In genomic region chr13:32587014-32587773, GRCh38 we compare ENCODE assay signal across 8 cellular contexts. TPM values are rescaled to one million over a fixed set of nuclear protein-coding genes. Genes with fewer than 3 reads are reported as not detected.
DNase-seq lines count a peak whose midpoint lies in the region; ATAC-seq, FAIRE-seq and TF ChIP-seq lines count a peak whose summit lies in the region.

No MANE protein-coding gene starts in this region.

- peaks cover 36% of the 10 kb centered on the region for H3K4me1 Mint-ChIP-seq in endothelial cell (ENCODE audit: unreplicated experiment)
- H3K4me1 Mint-ChIP-seq in mesothelial cell of epicardium: peaks cover 35% of the 10 kb centered on the region

- H3K36me3 ChIP-seq in A673 (ENCODE audit: insufficient read depth, low read length, poor library complexity, severe bottlenecking): no peaks in the 10 kb centered on the region

- peak; percentile 40 for ATAC-seq in HG03045 (IDR thresholded peaks at IDR 0.05; ENCODE audit: unreplicated experiment)

- H3K36me3 Mint-ChIP-seq in endothelial cell (ENCODE audit: low read depth, unreplicated experiment): peaks cover 8% of the 10 kb centered on the region
- no peaks in the 10 kb centered on the region for H3K36me3 Mint-ChIP-seq in mesothelial cell of epicardium

- DNase-seq in A673 (ENCODE audit: low spot score) (peak; percentile 74), GM18507 (ENCODE audit: extremely low spot score, insufficient read length, low read depth) (peak; percentile 18), NCI-H69 (lab: John Stamatoyannopoulos, UW) (peak; percentile 81), endothelial cell (ENCODE audit: low spot score) (peak; percentile 63), mesothelial cell of epicardium (ENCODE audit: low spot score in 2 of 2, unreplicated experiment in 2 of 2) (peak; percentile 55 to 64)
- DNase-seq in activated CD8-positive, alpha-beta memory T cell treated with anti-CD3 and anti-CD28 coated beads, Interleukin-2, amount 50 U/mL, for 1 hour (ENCODE audit: extremely low read depth): peak; percentile 7
- peak; percentile 10 to 36 for DNase-seq in stimulated activated CD8-positive, alpha-beta memory T cell treated with anti-CD3 and anti-CD28 coated beads, Interleukin-2, amount 100 ng/mL, for 1 hour (ENCODE audit: low read depth in 2 of 2)

- peak overlapping the region; percentile 99 for H3K4me3 Mint-ChIP-seq in endothelial cell (ENCODE audit: unreplicated experiment)
- peak overlapping the region; percentile 92 for H3K4me3 Mint-ChIP-seq in mesothelial cell of epicardium

- POLR2A ChIA-PET in A673 (lab: Charles Lee; ENCODE audit: low non-redundant PET): interaction anchor here (0.7 kb wide), 1 partner anchor 19 kb away, joined by 3 read pairs; no protein-coding TSS in a partner anchor

- CTCF ChIA-PET in A673 (lab: Charles Lee): interaction anchor here (0.7 to 1.1 kb wide), 2 partner anchors 52 to 82 kb away, joined by 5 to 8 read pairs; no protein-coding TSS in a partner anchor

- no peak for TF ChIP-seq CTCF in A673 (conservative IDR thresholded peaks at IDR 0.05; ENCODE audit: low read depth, low read length)
- no peak for TF ChIP-seq CTCF in endothelial cell (IDR thresholded peaks at IDR 0.05; ENCODE audit: unreplicated experiment)
- TF ChIP-seq CTCF in mesothelial cell of epicardium (IDR thresholded peaks at IDR 0.05; ENCODE audit: unreplicated experiment): no peak

- peak overlapping the region; percentile 77 for H3K4me3 ChIP-seq in A673 (ENCODE audit: low read depth, low read length, poor library complexity, severe bottlenecking)

- peak; percentile 72 for FAIRE-seq in GM18507 (lab: Jason Lieb, UNC)

- H3K9me3 Mint-ChIP-seq in endothelial cell (ENCODE audit: unreplicated experiment): no peaks in the 10 kb centered on the region
- no peaks in the 10 kb centered on the region for H3K9me3 Mint-ChIP-seq in mesothelial cell of epicardium

- H3K27me3 Mint-ChIP-seq in endothelial cell (ENCODE audit: unreplicated experiment): peaks cover 10% of the 10 kb centered on the region
- H3K27me3 Mint-ChIP-seq in mesothelial cell of epicardium (ENCODE audit: low read depth): no peaks in the 10 kb centered on the region

- H3K27ac Mint-ChIP-seq in endothelial cell (ENCODE audit: unreplicated experiment) (peak overlapping the region; percentile 94), mesothelial cell of epicardium (peak overlapping the region; percentile 98)

- H3K9me3 ChIP-seq in A673 (ENCODE audit: low read depth, low read length, poor library complexity, severe bottlenecking): no peaks in the 10 kb centered on the region

- no peaks in the 10 kb centered on the region for H3K27me3 ChIP-seq in A673 (replicated peaks; ENCODE audit: insufficient read depth, low read depth, low read length, poor library complexity)

- intact Hi-C loops in A673 (cut with micrococcal nuclease; ENCODE audit: unreplicated experiment): loop anchor here (1.0 to 10.0 kb wide), 3 partner anchors 588 to 1135 kb away; no protein-coding TSS in a partner anchor

- no TSS peak for BruUV-seq in A673 (replicated peaks; lab: Mats Ljungman, UMichigan)

- H3K4me1 ChIP-seq in A673 (ENCODE audit: insufficient read depth, low read length, poor library complexity, severe bottlenecking): peaks cover 8% of the 10 kb centered on the region

- peak overlapping the region; percentile 81 for H3K27ac ChIP-seq in A673 (ENCODE audit: low read depth, low read length, poor library complexity, severe bottlenecking)

RNA-seq across cellular contexts. Expression of gene PDS5B, which starts 0.9 kb away (rescaled TPM):
- total RNA-seq in A673 (2021): 94.7 and 95.5 TPM in 2 replicates
- 72.3 TPM for total RNA-seq in endothelial cell (ENCODE audit: unreplicated experiment)
- total RNA-seq in mesothelial cell of epicardium: 64.9 to 72.6 TPM (median 70.4 TPM) in 3 replicates

RNA-seq across cellular contexts. Expression of gene N4BP2L2, which starts 48.6 kb away (rescaled TPM):
- total RNA-seq in A673 (2021): 96.8 and 113 TPM in 2 replicates
- total RNA-seq in endothelial cell (ENCODE audit: unreplicated experiment): 81.1 TPM
- 160 to 171 TPM (median 168 TPM) in 3 replicates for total RNA-seq in mesothelial cell of epicardium

Comparison
In these comparisons a context has a peak if more than half of its experiments do, and no peak if none do; other contexts are left out.
1. Peak in every context shown above with its lines: DNase-seq, ATAC-seq, H3K4me3 ChIP-seq and H3K27ac ChIP-seq.
2. DNase-seq: peak in every context shown above with its lines; median percentile 81 in NCI-H69; 74 in A673; 63 in endothelial cell; 60 in mesothelial cell of epicardium; 23 in stimulated activated CD8-positive, alpha-beta memory T cell treated with anti-CD3 and anti-CD28 coated beads, Interleukin-2, amount 100 ng/mL, for 1 hour; 18 in GM18507; 7 in activated CD8-positive, alpha-beta memory T cell treated with anti-CD3 and anti-CD28 coated beads, Interleukin-2, amount 50 U/mL, for 1 hour.